ENCODE assay signal across 8 cellular contexts in genomic region chr11:75565221-75565814, GRCh38. TPM values are rescaled to one million over a fixed set of nuclear protein-coding genes. Genes with fewer than 3 reads are reported as not detected.
A peak's percentile ranks its signal among the peaks of the same experiment; 100 is the strongest.
DNase-seq lines count a peak whose midpoint lies in the region; ATAC-seq, FAIRE-seq and TF ChIP-seq lines count a peak whose summit lies in the region.

No MANE protein-coding gene starts in this region.

- H3K27me3 ChIP-seq in breast epithelium (no peaks in the 10 kb centered on the region), tibial artery (no peaks in the 10 kb centered on the region)

- H3K27ac ChIP-seq in breast epithelium, result peak overlapping the region; percentile 99
- peak overlapping the region; percentile 99 to 100 for H3K27ac ChIP-seq in tibial artery

- no peak for ATAC-seq in GM21737 (IDR thresholded peaks at IDR 0.05; ENCODE audit: unreplicated experiment)
- no peak for ATAC-seq in GM19324 (IDR thresholded peaks at IDR 0.05; ENCODE audit: low FRiP score, unreplicated experiment)
- no peak for ATAC-seq in GM19467 (IDR thresholded peaks at IDR 0.05; ENCODE audit: unreplicated experiment)
- ATAC-seq in GM21529 (IDR thresholded peaks at IDR 0.05; ENCODE audit: unreplicated experiment), result no peak

- FAIRE-seq in HTR-8/SVneo (lab: Jason Lieb, UNC), result no peak

- H3K36me3 ChIP-seq in breast epithelium, result peaks cover 6% of the 10 kb centered on the region
- peaks cover 39 to 44% (median 42%) of the 10 kb centered on the region in 3 donors for H3K36me3 ChIP-seq in tibial artery

- TF ChIP-seq CTCF in breast epithelium (IDR thresholded peaks at IDR 0.05) (no peak), tibial artery (IDR thresholded peaks at IDR 0.05) (no peak)

- H3K4me3 ChIP-seq in breast epithelium (peak overlapping the region in 1 of 3 donors; percentile 99), tibial artery (peak overlapping the region; percentile 6 to 98)

- DNase-seq in HTR-8/SVneo (ENCODE audit: insufficient read length, low spot score), result peak; percentile 57
- DNase-seq in breast epithelium (ENCODE audit: low spot score in 2 of 2), result peak in 1 of 2 donors; percentile 56
- DNase-seq in left kidney (ENCODE audit: low read depth, low spot score), result peak; percentile 63
- peak; percentile 76 to 79 for DNase-seq in tibial artery

- H3K4me1 ChIP-seq in breast epithelium (peaks cover 17 to 21% of the 10 kb centered on the region in 2 donors), tibial artery (peaks cover 0 to 81% (median 69%) of the 10 kb centered on the region in 4 donors)

- intact Hi-C loops in breast epithelium (cut with DNase I; ENCODE audit: low total_unique reads) (no loop called here), tibial artery (cut with DNase I; ENCODE audit: low total_unique reads) (no loop called here)

- TF ChIP-seq POLR2A in breast epithelium (IDR thresholded peaks at IDR 0.05), result no peak

- H3K9me3 ChIP-seq in breast epithelium, result no peaks in the 10 kb centered on the region
- H3K9me3 ChIP-seq in tibial artery, result no peaks in the 10 kb centered on the region

RNA-seq across cellular contexts. Expression of gene SERPINH1, which starts 3.3 kb away (rescaled TPM):
- 100 to 1,000 TPM; 168 to 264 (median 259) TPM for total RNA-seq in breast epithelium

RNA-seq across cellular contexts. Expression of gene GDPD5, which starts 39.6 kb away (rescaled TPM):
- 10 to 100 TPM; 10.5 to 25.9 (median 14.8) TPM for total RNA-seq in breast epithelium
